In the genomic region with DNA sequence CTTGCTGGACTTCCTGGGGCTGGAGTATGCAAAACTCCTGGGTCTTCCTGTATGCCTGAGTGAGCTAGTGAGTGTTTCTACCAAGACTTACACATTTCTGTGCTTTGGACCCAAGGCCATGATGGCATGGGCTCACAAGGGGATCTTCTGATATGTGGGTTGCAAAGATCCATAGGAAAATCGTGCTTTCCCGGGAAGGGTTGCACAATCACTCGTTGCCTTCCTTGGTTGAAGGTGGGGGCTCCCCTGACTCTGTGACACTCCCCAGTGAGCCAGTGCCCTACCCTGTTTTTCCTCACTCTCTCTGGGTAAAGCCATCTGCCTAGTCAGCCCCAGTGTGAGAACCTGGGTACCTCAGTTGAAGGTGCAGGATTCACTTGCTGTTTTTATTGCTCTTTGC, we compare ENCODE assay signal across 29 cellular contexts.
"Had no signal": no experiment of that assay in that cellular context is flagged by ENCODE, and none has a peak within 500 bp of the region (broad histone marks: within the 10 kb centered on the region; RNA-seq: fewer than 3 reads in every experiment).

No MANE protein-coding gene starts in this region.

- H3K36me3 Mint-ChIP-seq: stimulated activated effector memory CD8-positive, alpha-beta T cell treated with anti-CD3 and anti-CD28 coated beads, Interleukin-12 subunit alpha, Interleukin-12 subunit beta, amount 100 ng/mL, for 72 hours; stimulated activated naive B cell treated with anti-CD40 and anti-IgM and Interleukin-4, amounts not matched to agents 10 μg/mL and 1 μg/mL and 100 μg/mL, for 72 hours; type B pancreatic cell had no signal

- H3K27ac ChIP-seq: stomach, suprapubic skin, testis, thoracic aorta, thyroid gland, tibial nerve, transverse colon, upper lobe of left lung, upper lobe of right lung, uterus, vagina had no signal

- H3K9me3 ChIP-seq: suprapubic skin, testis, thoracic aorta, thyroid gland, tibial artery, upper lobe of right lung, uterus, vagina had no signal

- H3K36me3 ChIP-seq: stomach, suprapubic skin, thoracic aorta, thyroid gland, tibial artery, tibial nerve, transverse colon, upper lobe of left lung, upper lobe of right lung, uterus, vagina had no signal

- H3K4me3 Mint-ChIP-seq: stimulated activated effector memory CD8-positive, alpha-beta T cell treated with anti-CD3 and anti-CD28 coated beads, Interleukin-12 subunit alpha, Interleukin-12 subunit beta, amount 100 ng/mL, for 72 hours; stimulated activated memory B cell treated with anti-CD40 and anti-IgM and Interleukin-4, amounts not matched to agents 10 μg/mL and 1 μg/mL and 100 μg/mL, for 72 hours; stimulated activated naive B cell treated with anti-CD40 and anti-IgM and Interleukin-4, amounts not matched to agents 10 μg/mL and 1 μg/mL and 100 μg/mL, for 72 hours; stimulated activated naive CD8-positive, alpha-beta T cell treated with anti-CD3 and anti-CD28 coated beads, Interleukin-15, amount 100 ng/mL, for 72 hours; stimulated activated naive CD8-positive, alpha-beta T cell treated with anti-CD3 and anti-CD28 coated beads, Interleukin-15, Interleukin-2, amounts not matched to agents 100 ng/mL and 50 ng/mL, for 24 hours; type B pancreatic cell had no signal

- FAIRE-seq: urothelium cell line had no signal

- H3K27me3 ChIP-seq: stomach, suprapubic skin, testis, thyroid gland, tibial artery, tibial nerve, transverse colon, upper lobe of left lung, upper lobe of right lung, uterus, vagina had no signal

- DNase-seq: stimulated activated CD4-positive, alpha-beta T cell treated with anti-CD3 and anti-CD28 coated beads, Interleukin-2, amount 100 ng/mL, for 48 hours; stimulated activated CD4-positive, alpha-beta T cell treated with anti-CD3 and anti-CD28 coated beads, Interleukin-4, amount 100 ng/mL, for 1 hour; stimulated activated CD4-positive, alpha-beta T cell treated with anti-CD3 and anti-CD28 coated beads, Interleukin-4, amount 100 ng/mL, for 24 hours; stimulated activated CD4-positive, alpha-beta T cell treated with anti-CD3 and anti-CD28 coated beads, Interleukin-4, amount 100 ng/mL, for 4 hours; stimulated activated CD8-positive, alpha-beta memory T cell treated with anti-CD3 and anti-CD28 coated beads, Interleukin-4, amount 100 ng/mL, for 48 hours; stimulated activated naive B cell treated with anti-CD40 and anti-IgM and Interleukin-4, amounts not matched to agents 10 μg/mL and 1 μg/mL and 100 μg/mL, for 72 hours; stimulated activated naive CD4-positive, alpha-beta T cell; stimulated activated naive CD4-positive, alpha-beta T cell treated with Interleukin-2 at 50 U/mL for 16 hours; stimulated activated naive CD8-positive, alpha-beta T cell treated with anti-CD3 and anti-CD28 coated beads, Interleukin-15, amount 100 ng/mL, for 72 hours; stimulated activated naive CD8-positive, alpha-beta T cell treated with anti-CD3 and anti-CD28 coated beads, Interleukin-15, Interleukin-2, amounts not matched to agents 100 U/mL and 50 U/mL, for 24 hours; stomach; substantia nigra; testis; thyroid gland; tibial artery; transverse colon; trophoblast cell; upper lobe of left lung; upper lobe of right lung; uterus had no signal

- ATAC-seq: stimulated activated effector memory CD8-positive, alpha-beta T cell treated with anti-CD3 and anti-CD28 coated beads, Interleukin-12 subunit alpha, Interleukin-12 subunit beta, amount 100 ng/mL, for 72 hours; stimulated activated memory B cell treated with anti-CD40 and anti-IgM and Interleukin-4, amounts not matched to agents 10 μg/mL and 1 μg/mL and 100 μg/mL, for 72 hours; stimulated activated naive B cell treated with anti-CD40 and anti-IgM and Interleukin-4, amounts not matched to agents 10 μg/mL and 1 μg/mL and 100 μg/mL, for 72 hours; stimulated activated naive CD8-positive, alpha-beta T cell treated with anti-CD3 and anti-CD28 coated beads, Interleukin-15, amount 100 ng/mL, for 72 hours; stimulated activated naive CD8-positive, alpha-beta T cell treated with anti-CD3 and anti-CD28 coated beads, Interleukin-15, Interleukin-2, amounts not matched to agents 100 U/mL and 50 U/mL, for 24 hours had no signal

- H3K27me3 Mint-ChIP-seq: stimulated activated naive B cell treated with anti-CD40 and anti-IgM and Interleukin-4, amounts not matched to agents 10 μg/mL and 1 μg/mL and 100 μg/mL, for 72 hours; stimulated activated naive CD8-positive, alpha-beta T cell treated with anti-CD3 and anti-CD28 coated beads, Interleukin-15, amount 100 ng/mL, for 72 hours; stimulated activated naive CD8-positive, alpha-beta T cell treated with anti-CD3 and anti-CD28 coated beads, Interleukin-15, Interleukin-2, amounts not matched to agents 100 ng/mL and 50 ng/mL, for 24 hours; type B pancreatic cell had no signal

- H3K4me1 ChIP-seq: stomach, suprapubic skin, testis, thyroid gland, tibial nerve, transverse colon, upper lobe of left lung, upper lobe of right lung, uterus, vagina had no signal

- H3K4me1 Mint-ChIP-seq: stimulated activated effector memory CD8-positive, alpha-beta T cell treated with anti-CD3 and anti-CD28 coated beads, Interleukin-12 subunit alpha, Interleukin-12 subunit beta, amount 100 ng/mL, for 72 hours; stimulated activated memory B cell treated with anti-CD40 and anti-IgM and Interleukin-4, amounts not matched to agents 10 μg/mL and 1 μg/mL and 100 μg/mL, for 72 hours; stimulated activated naive B cell treated with anti-CD40 and anti-IgM and Interleukin-4, amounts not matched to agents 10 μg/mL and 1 μg/mL and 100 μg/mL, for 72 hours had no signal

- H3K4me3 ChIP-seq: stomach, suprapubic skin, testis, thoracic aorta, thyroid gland, tibial artery, tibial nerve, transverse colon, upper lobe of left lung, upper lobe of right lung, uterus, vagina had no signal

- H3K27ac Mint-ChIP-seq: stimulated activated effector memory CD8-positive, alpha-beta T cell treated with anti-CD3 and anti-CD28 coated beads, Interleukin-12 subunit alpha, Interleukin-12 subunit beta, amount 100 ng/mL, for 72 hours; stimulated activated memory B cell treated with anti-CD40 and anti-IgM and Interleukin-4, amounts not matched to agents 10 μg/mL and 1 μg/mL and 100 μg/mL, for 72 hours; stimulated activated naive B cell treated with anti-CD40 and anti-IgM and Interleukin-4, amounts not matched to agents 10 μg/mL and 1 μg/mL and 100 μg/mL, for 72 hours; stimulated activated naive CD8-positive, alpha-beta T cell treated with anti-CD3 and anti-CD28 coated beads, Interleukin-15, amount 100 ng/mL, for 72 hours; stimulated activated naive CD8-positive, alpha-beta T cell treated with anti-CD3 and anti-CD28 coated beads, Interleukin-15, Interleukin-2, amounts not matched to agents 100 ng/mL and 50 ng/mL, for 24 hours; type B pancreatic cell had no signal
